Comparison of ENCODE assay signal across 3 cellular contexts in the genomic region with DNA sequence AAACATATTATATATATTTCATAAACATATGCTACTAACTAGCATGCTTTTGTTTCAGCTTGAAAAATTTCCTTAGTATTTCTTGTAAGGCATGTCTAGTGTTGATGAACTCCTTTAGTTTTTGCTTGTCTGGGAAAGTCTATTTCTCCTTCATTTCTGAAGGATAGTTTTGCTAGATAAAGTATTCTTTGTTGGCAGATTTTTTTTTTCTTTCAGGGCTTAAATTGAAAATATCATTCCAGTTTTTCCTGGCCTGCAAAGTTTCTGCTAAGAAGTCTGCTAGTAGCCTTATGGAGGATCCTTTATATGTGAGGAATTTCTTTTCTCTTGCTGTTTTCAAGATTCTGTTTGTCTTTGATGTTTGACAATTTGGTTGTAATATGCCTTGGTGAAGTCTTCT.
"Had no signal": no experiment of that assay in that cellular context is flagged by ENCODE, and none has a peak within 500 bp of the region (broad histone marks: within the 10 kb centered on the region; RNA-seq: fewer than 3 reads in every experiment).

No MANE protein-coding gene starts in this region.

- ATAC-seq: GM12878 had no signal

- H3K4me3 ChIP-seq: GM12878 had no signal

- DNase-seq: GDM1, GF-D8 had no signal
